ENCODE assay signal across 26 cellular contexts in the genomic region with DNA sequence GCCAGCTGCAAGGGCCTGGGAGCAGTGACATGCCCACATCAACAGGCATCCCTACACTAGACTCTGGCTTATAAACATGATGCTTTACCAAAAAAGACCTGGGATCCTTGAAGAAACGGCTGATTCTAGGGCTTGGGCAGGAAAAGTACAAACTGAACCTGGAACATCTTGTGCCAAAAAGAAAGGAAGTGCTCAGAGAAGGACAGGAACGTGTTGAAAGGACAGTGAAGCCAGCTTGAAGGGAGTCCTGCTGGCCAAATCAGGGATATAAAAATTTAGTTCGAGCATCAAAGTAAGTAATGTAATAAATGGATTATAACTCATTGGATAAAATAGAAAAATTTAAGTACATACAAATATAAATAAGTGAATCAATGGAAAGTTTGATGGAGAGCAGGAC. TPM values are rescaled to one million over a fixed set of nuclear protein-coding genes. Genes with fewer than 3 reads are reported as not detected.
DNase-seq lines count a peak whose midpoint lies in the region; ATAC-seq and TF ChIP-seq lines count a peak whose summit lies in the region.
"Had no signal": no experiment of that assay in that cellular context is flagged by ENCODE, and none has a peak within 500 bp of the region (broad histone marks: within the 10 kb centered on the region; RNA-seq: fewer than 3 reads in every experiment).

No MANE protein-coding gene starts in this region.

- H3K9me3 ChIP-seq in esophagus squamous epithelium, result no peaks in the 10 kb centered on the region
- H3K9me3 ChIP-seq: A549, transverse colon had no signal

- no peak for TF ChIP-seq POLR2A in esophagus squamous epithelium (IDR thresholded peaks at IDR 0.05)

- TF ChIP-seq CTCF in AG10803 (conservative IDR thresholded peaks at IDR 0.05; ENCODE audit: low read length) (peak; percentile 23; the same call in 1 of the 2 replicates), VCaP (conservative IDR thresholded peaks at IDR 0.05) (peak; percentile 19), esophagus squamous epithelium (IDR thresholded peaks at IDR 0.05) (peak in 3 of 6 experiments; percentile 12 to 41 (median 18)), osteocyte (IDR thresholded peaks at IDR 0.05) (peak; percentile 29)

- DNase-seq in AG10803 (ENCODE audit: low read depth) (peak; percentile 8), esophagus squamous epithelium (lab: John Stamatoyannopoulos, UW) (no peak), osteocyte (ENCODE audit: extremely low spot score, unreplicated experiment) (peak; percentile 13), MV-4-11 (lab: John Stamatoyannopoulos, UW) (no peak), retina (no peak), LoVo (ENCODE audit: low spot score) (no peak)
- DNase-seq: activated B cell treated with CpG ODN at 0.5 μM for 24 hours; activated CD4-positive, alpha-beta T cell treated with anti-CD3 and anti-CD28 coated beads, Interleukin-2, amount 50 U/mL, for 4 hours; activated CD8-positive, alpha-beta memory T cell treated with anti-CD3 and anti-CD28 coated beads, Interleukin-2, amount 50 U/mL, for 4 hours; activated effector memory CD4-positive, alpha-beta T cell treated with Interleukin-2 at 50 U/mL for 16 hours; activated naive CD8-positive, alpha-beta T cell treated with anti-CD3 and anti-CD28 coated beads, Interleukin-2, amount 50 U/mL, for 24 hours; dermis blood vessel endothelial cell; EL; hippocampal formation; left ventricle myocardium superior; NCI-H1417 treated with DMSO at 0.1 percent for 48 hours; NK-92 treated with Interleukin-12 subunit alpha and Interleukin-12 subunit beta, amount 100 ng/mL, for 24 hours; stimulated activated CD4-positive, alpha-beta T cell treated with anti-CD3 and anti-CD28 coated beads, Interleukin-4, amount 100 ng/mL, for 1 hour; stimulated activated naive CD8-positive, alpha-beta T cell treated with anti-CD3 and anti-CD28 coated beads, Interleukin-15, Interleukin-2, amounts not matched to agents 100 U/mL and 50 U/mL, for 24 hours; T-helper 9 cell; transverse colon had no signal

- H3K4me1 ChIP-seq in esophagus squamous epithelium, result peaks cover 0 to 22% (median 17%) of the 10 kb centered on the region in 3 donors
- H3K4me1 ChIP-seq: A549 had no signal

- no peak for ATAC-seq in HG03039 (IDR thresholded peaks at IDR 0.05; ENCODE audit: unreplicated experiment)
- ATAC-seq: A549; activated naive CD8-positive, alpha-beta T cell treated with anti-CD3 and anti-CD28 coated beads, Interleukin-2, amount 50 U/mL, for 24 hours; left ventricle myocardium superior; stimulated activated naive CD8-positive, alpha-beta T cell treated with anti-CD3 and anti-CD28 coated beads, Interleukin-15, Interleukin-2, amounts not matched to agents 100 U/mL and 50 U/mL, for 24 hours had no signal

- no peaks in the 10 kb centered on the region for H3K9me3 Mint-ChIP-seq in osteocyte (ENCODE audit: unreplicated experiment)
- H3K9me3 Mint-ChIP-seq: activated B cell treated with CpG ODN at 0.5 μM for 24 hours; activated naive CD8-positive, alpha-beta T cell treated with anti-CD3 and anti-CD28 coated beads, Interleukin-2, amount 50 U/mL, for 24 hours had no signal

- no peak overlapping the region for H3K4me3 Mint-ChIP-seq in osteocyte (ENCODE audit: unreplicated experiment)
- H3K4me3 Mint-ChIP-seq: activated B cell treated with CpG ODN at 0.5 μM for 24 hours; activated naive CD8-positive, alpha-beta T cell treated with anti-CD3 and anti-CD28 coated beads, Interleukin-2, amount 50 U/mL, for 24 hours; brain had no signal

- peaks cover 31% of the 10 kb centered on the region for H3K4me1 Mint-ChIP-seq in osteocyte (ENCODE audit: unreplicated experiment)
- H3K4me1 Mint-ChIP-seq: activated B cell treated with CpG ODN at 0.5 μM for 24 hours; activated naive CD8-positive, alpha-beta T cell treated with anti-CD3 and anti-CD28 coated beads, Interleukin-2, amount 50 U/mL, for 24 hours had no signal

- no peaks in the 10 kb centered on the region for H3K36me3 ChIP-seq in esophagus squamous epithelium
- H3K36me3 ChIP-seq: BLaER1 treated with 17β-estradiol and CSF1 and Interleukin-3, amounts not matched to agents 10 nM and 100 nM; transverse colon had no signal

- H3K27ac Mint-ChIP-seq in osteocyte (ENCODE audit: unreplicated experiment), result peak overlapping the region; percentile 97
- H3K27ac Mint-ChIP-seq: activated B cell treated with CpG ODN at 0.5 μM for 24 hours; activated naive CD8-positive, alpha-beta T cell treated with anti-CD3 and anti-CD28 coated beads, Interleukin-2, amount 50 U/mL, for 24 hours had no signal

- no peaks in the 10 kb centered on the region for H3K27me3 Mint-ChIP-seq in osteocyte (ENCODE audit: unreplicated experiment)
- H3K27me3 Mint-ChIP-seq: activated naive CD8-positive, alpha-beta T cell treated with anti-CD3 and anti-CD28 coated beads, Interleukin-2, amount 50 U/mL, for 24 hours had no signal

- 34 to 41% methylated on average over 3 of the region's 3 CpGs for WGBS in esophagus squamous epithelium, 2 donors

- H3K4me3 ChIP-seq in AG10803 (ENCODE audit: low read length) (no peak overlapping the region), esophagus squamous epithelium (no peak overlapping the region)
- H3K4me3 ChIP-seq: A549; BLaER1 treated with 17β-estradiol and CSF1 and Interleukin-3, amounts not matched to agents 10 nM and 100 nM; transverse colon had no signal

- intact Hi-C loops in esophagus squamous epithelium (cut with DNase I), result loop anchor here (5.0 kb wide), 1 partner anchor 185 kb away; no protein-coding TSS in a partner anchor

- no peaks in the 10 kb centered on the region for H3K27me3 ChIP-seq in esophagus squamous epithelium
- H3K27me3 ChIP-seq: BLaER1 treated with 17β-estradiol and CSF1 and Interleukin-3, amounts not matched to agents 10 nM and 100 nM; transverse colon had no signal

- no peaks in the 10 kb centered on the region for H3K36me3 Mint-ChIP-seq in osteocyte (ENCODE audit: unreplicated experiment)
- H3K36me3 Mint-ChIP-seq: brain had no signal

- H3K27ac ChIP-seq in VCaP (no peak overlapping the region; the same call in 1 of the 2 replicates), esophagus squamous epithelium (peak overlapping the region in 3 of 4 donors; percentile 29 to 43 (median 40))
- H3K27ac ChIP-seq: A549; BLaER1 treated with 17β-estradiol and CSF1 and Interleukin-3, amounts not matched to agents 10 nM and 100 nM had no signal

RNA-seq across cellular contexts. Expression of a gene that starts 58.1 kb away (rescaled TPM):
- total RNA-seq in esophagus squamous epithelium, result 10 to 100 TPM; 35.9 to 89.7 (median 48.2) TPM
- 117 and 130 TPM in 2 replicates for total RNA-seq in osteocyte

Comparison
In these comparisons a context has a peak if more than half of its experiments do, and no peak if none do; other contexts are left out.
1. DNase-seq: peak in AG10803 (single experiment) and osteocyte (single experiment); none in esophagus squamous epithelium (single experiment), MV-4-11 (single experiment), retina (single experiment) and LoVo (single experiment).